19 cellular contexts compared by ENCODE assay signal in genomic region chr1:85888961-85889360, GRCh38.
"Had no signal": no experiment of that assay in that cellular context is flagged by ENCODE, and none has a peak within 500 bp of the region (broad histone marks: within the 10 kb centered on the region; RNA-seq: fewer than 3 reads in every experiment).

No MANE protein-coding gene starts in this region.

- H3K9me3 ChIP-seq: gastrocnemius medialis, left lung, prostate gland, thoracic aorta, tibial nerve, upper lobe of left lung had no signal

- H3K27me3 ChIP-seq: gastrocnemius medialis, left lung, tibial nerve, upper lobe of left lung had no signal

- H3K4me1 ChIP-seq: gastrocnemius medialis, left lung, prostate gland, tibial nerve, upper lobe of left lung had no signal

- DNase-seq: cortex of kidney; effector memory CD8-positive, alpha-beta T cell; foreskin fibroblast; gastrocnemius medialis; head of caudate nucleus; left cardiac atrium; left lung; naive thymus-derived CD8-positive, alpha-beta T cell; nephron progenitor cell; nucleus accumbens; right cardiac atrium; small intestine; stimulated activated CD4-positive, alpha-beta T cell treated with anti-CD3 and anti-CD28 coated beads, Interleukin-15, amount 100 ng/mL, for 24 hours; stimulated activated CD4-positive, alpha-beta T cell treated with anti-CD3 and anti-CD28 coated beads, Interleukin-2, amount 100 ng/mL, for 48 hours; stimulated activated naive B cell treated with anti-CD40 and anti-IgM and Interleukin-4, amounts not matched to agents 10 μg/mL and 1 μg/mL and 100 μg/mL, for 72 hours; upper lobe of left lung had no signal

- H3K36me3 ChIP-seq: gastrocnemius medialis, left lung, prostate gland, thoracic aorta, tibial nerve, upper lobe of left lung had no signal

- H3K27ac ChIP-seq: gastrocnemius medialis, left lung, prostate gland, thoracic aorta, tibial nerve, upper lobe of left lung had no signal

- H3K4me3 ChIP-seq: gastrocnemius medialis, left lung, prostate gland, thoracic aorta, tibial nerve, upper lobe of left lung had no signal
